21 cellular contexts compared by ENCODE assay signal in the genomic region with DNA sequence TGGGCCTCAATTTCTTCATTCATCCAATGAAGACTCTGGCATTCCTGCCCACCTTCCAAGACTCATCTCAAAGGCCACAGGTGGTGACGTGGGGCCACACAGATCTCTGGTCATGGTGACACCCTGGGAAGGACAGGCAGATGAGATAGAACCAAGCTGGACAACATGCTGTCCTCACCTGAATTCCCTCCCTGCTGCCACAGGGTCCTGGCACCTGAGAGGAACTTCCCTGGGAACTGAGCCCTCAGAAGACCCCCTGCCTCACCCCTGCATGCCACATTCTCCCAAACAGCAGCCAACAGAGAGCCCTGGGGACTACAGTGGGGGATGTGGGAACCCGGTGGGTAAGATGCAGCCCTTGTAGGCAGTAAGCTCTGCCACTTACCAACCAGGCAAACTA. TPM values are rescaled to one million over a fixed set of nuclear protein-coding genes. Genes with fewer than 3 reads are reported as not detected.
"Had no signal": no experiment of that assay in that cellular context is flagged by ENCODE, and none has a peak within 500 bp of the region (broad histone marks: within the 10 kb centered on the region; RNA-seq: fewer than 3 reads in every experiment).

No MANE protein-coding gene starts in this region.

- H3K27me3 ChIP-seq: esophagus squamous epithelium, pancreas, SJCRH30, suprapubic skin, uterus had no signal

- H3K36me3 ChIP-seq: SJCRH30, uterus had no signal

- H3K9me3 Mint-ChIP-seq: activated CD4-positive, alpha-beta T cell treated with anti-CD3 and anti-CD28 coated beads, Interleukin-2, amount 10 ng/mL, durations not matched to agents 24 days and 14 days; activated naive CD4-positive, alpha-beta T cell treated with anti-CD3 and anti-CD28 coated beads, Interleukin-2, amount 10 ng/mL, durations not matched to agents 7 days and 5 days; activated T-helper 2 cell treated with anti-CD3 and anti-CD28 coated beads, Interferon-gamma antibody, Interleukin-2, Interleukin-4, amounts not matched to agents 10 μg/mL and 5 μg/mL and 100 μg/mL, durations not matched to agents 14 hours and 24 hours and 36 hours; immature natural killer cell; WTC11 had no signal

- H3K36me3 Mint-ChIP-seq: activated naive CD4-positive, alpha-beta T cell treated with anti-CD3 and anti-CD28 coated beads, Interleukin-2, amount 10 ng/mL, durations not matched to agents 7 days and 5 days; immature natural killer cell had no signal

- H3K4me1 Mint-ChIP-seq: activated CD4-positive, alpha-beta T cell treated with anti-CD3 and anti-CD28 coated beads, Interleukin-2, amount 10 ng/mL, durations not matched to agents 24 days and 14 days; activated naive CD4-positive, alpha-beta T cell treated with anti-CD3 and anti-CD28 coated beads, Interleukin-2, amount 10 ng/mL, durations not matched to agents 7 days and 5 days; T-helper 17 cell had no signal

- ATAC-seq: activated CD8-positive, alpha-beta T cell treated with anti-CD3 and anti-CD28 coated beads, Interleukin-2, amount 10 ng/mL, durations not matched to agents 7 days and 5 days; T-helper 17 cell; WTC11 had no signal

- FAIRE-seq: pancreas had no signal

- H3K27ac Mint-ChIP-seq: activated CD4-positive, alpha-beta T cell treated with anti-CD3 and anti-CD28 coated beads, Interleukin-2, amount 10 ng/mL, durations not matched to agents 24 days and 14 days; activated CD8-positive, alpha-beta T cell treated with anti-CD3 and anti-CD28 coated beads, Interleukin-2, amount 10 ng/mL, durations not matched to agents 7 days and 5 days; activated naive CD4-positive, alpha-beta T cell treated with anti-CD3 and anti-CD28 coated beads, Interleukin-2, amount 10 ng/mL, durations not matched to agents 7 days and 5 days; activated T-helper 2 cell treated with anti-CD3 and anti-CD28 coated beads, Interferon-gamma antibody, Interleukin-2, Interleukin-4, amounts not matched to agents 10 μg/mL and 5 μg/mL and 100 μg/mL, durations not matched to agents 14 hours and 24 hours and 36 hours; immature natural killer cell; T-helper 17 cell; WTC11 had no signal

- H3K4me3 Mint-ChIP-seq: activated CD4-positive, alpha-beta T cell treated with anti-CD3 and anti-CD28 coated beads, Interleukin-2, amount 10 ng/mL, durations not matched to agents 24 days and 14 days; activated CD8-positive, alpha-beta T cell treated with anti-CD3 and anti-CD28 coated beads, Interleukin-2, amount 10 ng/mL, durations not matched to agents 7 days and 5 days; activated naive CD4-positive, alpha-beta T cell treated with anti-CD3 and anti-CD28 coated beads, Interleukin-2, amount 10 ng/mL, durations not matched to agents 7 days and 5 days; immature natural killer cell; T-helper 17 cell; WTC11 had no signal

- H3K9me3 ChIP-seq: esophagus squamous epithelium, pancreas, SJCRH30, suprapubic skin, uterus had no signal

- H3K4me3 ChIP-seq: coronary artery, esophagus squamous epithelium, lung, pancreas, SJCRH30, suprapubic skin, uterus had no signal

- H3K27me3 Mint-ChIP-seq: activated CD4-positive, alpha-beta T cell treated with anti-CD3 and anti-CD28 coated beads, Interleukin-2, amount 10 ng/mL, durations not matched to agents 24 days and 14 days; activated naive CD4-positive, alpha-beta T cell treated with anti-CD3 and anti-CD28 coated beads, Interleukin-2, amount 10 ng/mL, durations not matched to agents 7 days and 5 days had no signal

- H3K27ac ChIP-seq: pancreas, SJCRH30, suprapubic skin, uterus had no signal

- H3K4me1 ChIP-seq: SJCRH30, suprapubic skin had no signal

- DNase-seq: activated CD8-positive, alpha-beta T cell treated with anti-CD3 and anti-CD28 coated beads, Interleukin-2, amount 10 ng/mL, durations not matched to agents 7 days and 5 days; activated naive CD4-positive, alpha-beta T cell treated with anti-CD3 and anti-CD28 coated beads, Interleukin-2, amount 10 ng/mL, durations not matched to agents 7 days and 5 days; activated T-cell treated with anti-CD3 and anti-CD28 coated beads for 4 hours; central memory CD4-positive, alpha-beta T cell; esophagus squamous epithelium; immature natural killer cell; midbrain; SJCRH30; stimulated activated CD4-positive, alpha-beta T cell treated with anti-CD3 and anti-CD28 coated beads, Interleukin-4, amount 100 ng/mL, for 1 hour; stimulated activated naive CD4-positive, alpha-beta T cell treated with Interleukin-2 at 50 U/mL for 16 hours had no signal

RNA-seq across cellular contexts. Expression of gene KLF15, which starts 10.7 kb away (rescaled TPM):
- total RNA-seq: activated CD8-positive, alpha-beta T cell treated with anti-CD3 and anti-CD28 coated beads, Interleukin-2, amount 10 ng/mL, durations not matched to agents 7 days and 5 days had no signal
- polyA plus RNA-seq: immature natural killer cell had no signal

RNA-seq across cellular contexts. Expression of gene CFAP100, which starts 48.2 kb away (rescaled TPM):
- total RNA-seq: activated CD4-positive, alpha-beta T cell treated with anti-CD3 and anti-CD28 coated beads, Interleukin-2, amount 10 ng/mL, durations not matched to agents 24 days and 14 days; activated CD8-positive, alpha-beta T cell treated with anti-CD3 and anti-CD28 coated beads, Interleukin-2, amount 10 ng/mL, durations not matched to agents 7 days and 5 days; activated T-helper 2 cell treated with anti-CD3 and anti-CD28 coated beads, Interferon-gamma antibody, Interleukin-2, Interleukin-4, amounts not matched to agents 10 μg/mL and 5 μg/mL and 100 μg/mL, durations not matched to agents 14 hours and 24 hours and 36 hours; esophagus squamous epithelium; fibroblast of villous mesenchyme; myocyte; pancreas; SJCRH30; suprapubic skin; T-helper 17 cell; WTC11 had no signal
- polyA plus RNA-seq: immature natural killer cell, pancreas had no signal
